8 cellular contexts compared by ENCODE assay signal in genomic region chr11:63837027-63837688, GRCh38. TPM values are rescaled to one million over a fixed set of nuclear protein-coding genes. Genes with fewer than 3 reads are reported as not detected.
DNase-seq lines count a peak whose midpoint lies in the region; ATAC-seq and TF ChIP-seq lines count a peak whose summit lies in the region.

No MANE protein-coding gene starts in this region.

- peak; percentile 88 for TF ChIP-seq CTCF in C4-2B (conservative IDR thresholded peaks at IDR 0.05)
- TF ChIP-seq CTCF in mesothelial cell of epicardium (IDR thresholded peaks at IDR 0.05; ENCODE audit: unreplicated experiment) = peak; percentile 89

- peaks cover 5% of the 10 kb centered on the region for H3K4me1 ChIP-seq in endocrine pancreas (ENCODE audit: control insufficient read depth, insufficient read depth, low read length)

- H3K36me3 ChIP-seq in endocrine pancreas (ENCODE audit: control insufficient read depth, insufficient read depth, low read length) = no peaks in the 10 kb centered on the region

- H3K27ac Mint-ChIP-seq in activated CD8-positive, alpha-beta memory T cell treated with anti-CD3 and anti-CD28 coated beads, Interleukin-2, amount 10 ng/mL, durations not matched to agents 7 days and 5 days = peak overlapping the region; percentile 87
- peak overlapping the region; percentile 78 for H3K27ac Mint-ChIP-seq in mesothelial cell of epicardium

- no peaks in the 10 kb centered on the region for H3K9me3 Mint-ChIP-seq in activated CD8-positive, alpha-beta memory T cell treated with anti-CD3 and anti-CD28 coated beads, Interleukin-2, amount 10 ng/mL, durations not matched to agents 7 days and 5 days (ENCODE audit: low read depth)
- no peaks in the 10 kb centered on the region for H3K9me3 Mint-ChIP-seq in mesothelial cell of epicardium

- peaks cover 45% of the 10 kb centered on the region for H3K4me1 Mint-ChIP-seq in activated CD8-positive, alpha-beta memory T cell treated with anti-CD3 and anti-CD28 coated beads, Interleukin-2, amount 10 ng/mL, durations not matched to agents 7 days and 5 days
- H3K4me1 Mint-ChIP-seq in mesothelial cell of epicardium = peaks cover 35% of the 10 kb centered on the region

- CTCF ChIA-PET in activated CD8-positive, alpha-beta memory T cell treated with anti-CD3 and anti-CD28 coated beads, Interleukin-2, amount 10 ng/mL, durations not matched to agents 7 days and 5 days (lab: Charles Lee) = interaction anchor here (0.6 to 8.1 kb wide), 45 partner anchors 9 to 467 kb away, joined by 3 to 136 read pairs (median 8); partner anchors contain the start of genes FKBP2, MACROD1, RCOR2 and SPINDOC

- peak overlapping the region; percentile 85 for H3K4me3 Mint-ChIP-seq in activated CD8-positive, alpha-beta memory T cell treated with anti-CD3 and anti-CD28 coated beads, Interleukin-2, amount 10 ng/mL, durations not matched to agents 7 days and 5 days
- peak overlapping the region; percentile 27 for H3K4me3 Mint-ChIP-seq in mesothelial cell of epicardium

- H3K27me3 Mint-ChIP-seq in activated CD8-positive, alpha-beta memory T cell treated with anti-CD3 and anti-CD28 coated beads, Interleukin-2, amount 10 ng/mL, durations not matched to agents 7 days and 5 days = no peaks in the 10 kb centered on the region
- no peaks in the 10 kb centered on the region for H3K27me3 Mint-ChIP-seq in mesothelial cell of epicardium (ENCODE audit: low read depth)

- DNase-seq in HUDEP-2 (lab: John Stamatoyannopoulos, UW; ENCODE audit: unreplicated experiment in 76 of 76) (peak in 53 of 76 experiments; percentile 6 to 68 (median 42)), NOMO-1 (lab: John Stamatoyannopoulos, UW; ENCODE audit: unreplicated experiment in 2 of 2) (peak; percentile 64 to 65), mesothelial cell of epicardium (ENCODE audit: low spot score in 2 of 2, unreplicated experiment in 2 of 2) (peak in 1 of 2 experiments; percentile 75)
- peak; percentile 85 for DNase-seq in activated CD8-positive, alpha-beta memory T cell treated with anti-CD3 and anti-CD28 coated beads, Interleukin-2, amount 10 ng/mL, durations not matched to agents 7 days and 5 days
- DNase-seq in stimulated activated CD8-positive, alpha-beta memory T cell treated with anti-CD3 and anti-CD28 coated beads, Interleukin-2, amount 100 ng/mL, for 48 hours (ENCODE audit: low read depth in 2 of 2) = peak; percentile 41 to 55

- peak overlapping the region; percentile 4 for H3K9ac ChIP-seq in endocrine pancreas (ENCODE audit: control insufficient read depth, insufficient read depth, low read length)

- peaks cover 17% of the 10 kb centered on the region for H3K36me3 Mint-ChIP-seq in activated CD8-positive, alpha-beta memory T cell treated with anti-CD3 and anti-CD28 coated beads, Interleukin-2, amount 10 ng/mL, durations not matched to agents 7 days and 5 days
- H3K36me3 Mint-ChIP-seq in mesothelial cell of epicardium = no peaks in the 10 kb centered on the region

- H3K4me3 ChIP-seq in endocrine pancreas (ENCODE audit: control insufficient read depth, insufficient read depth, low read length) = no peak overlapping the region

- H3K27ac ChIP-seq in C4-2B = peak overlapping the region; percentile 93

- H3K9me3 ChIP-seq in endocrine pancreas (ENCODE audit: control insufficient read depth, low read length) = no peaks in the 10 kb centered on the region

- ATAC-seq in activated CD8-positive, alpha-beta memory T cell treated with anti-CD3 and anti-CD28 coated beads, Interleukin-2, amount 10 ng/mL, durations not matched to agents 7 days and 5 days = no peak
- no peak for ATAC-seq in HG02885 (IDR thresholded peaks at IDR 0.05; ENCODE audit: poor library complexity, unreplicated experiment)

- H3K27me3 ChIP-seq in endocrine pancreas (ENCODE audit: control insufficient read depth, insufficient read depth, low read length) = no peaks in the 10 kb centered on the region

RNA-seq across cellular contexts. Expression of gene MARK2, which starts 1.8 kb away (rescaled TPM):
- total RNA-seq in activated CD8-positive, alpha-beta memory T cell treated with anti-CD3 and anti-CD28 coated beads, Interleukin-2, amount 10 ng/mL, durations not matched to agents 7 days and 5 days = 10 to 100 TPM; 57.2 to 57.9 TPM
- 48.8 to 51.5 TPM (median 51.2 TPM) in 3 replicates for total RNA-seq in mesothelial cell of epicardium

RNA-seq across cellular contexts. Expression of gene SPINDOC, which starts 23.9 kb away (rescaled TPM):
- total RNA-seq in activated CD8-positive, alpha-beta memory T cell treated with anti-CD3 and anti-CD28 coated beads, Interleukin-2, amount 10 ng/mL, durations not matched to agents 7 days and 5 days = 10 to 100 TPM; 53.4 to 55.8 TPM
- total RNA-seq in mesothelial cell of epicardium = 55.5 to 63.7 TPM (median 60.1 TPM) in 3 replicates
